Comparison of ENCODE assay signal across 9 cellular contexts in genomic region chr5:111735829-111736228, GRCh38. TPM values are rescaled to one million over a fixed set of nuclear protein-coding genes. Genes with fewer than 3 reads are reported as not detected.
A peak's percentile ranks its signal among the peaks of the same experiment; 100 is the strongest.
DNase-seq lines count a peak whose midpoint lies in the region; ATAC-seq and TF ChIP-seq lines count a peak whose summit lies in the region.
"Had no signal": no experiment of that assay in that cellular context is flagged by ENCODE, and none has a peak within 500 bp of the region (broad histone marks: within the 10 kb centered on the region; RNA-seq: fewer than 3 reads in every experiment).

No MANE protein-coding gene starts in this region.

- H3K36me3 ChIP-seq in SK-N-SH (replicated peaks in 1 of 2; ENCODE audit: control insufficient read depth in 1 of 2, insufficient read depth in 2 of 2, low read length in 1 of 2) (peaks cover 63 to 72% of the 10 kb centered on the region in 2 experiments), aorta (ENCODE audit: control insufficient read depth in 1 of 2, insufficient read depth in 2 of 2, low read length in 1 of 2) (no peaks in the 10 kb centered on the region)
- no peaks in the 10 kb centered on the region for H3K36me3 ChIP-seq in effector memory CD4-positive, alpha-beta T cell (ENCODE audit: control insufficient read depth, insufficient read depth, low read length)

- intact Hi-C loops in aorta (cut with DNase I): loop anchor here in 1 of 2 donors (5.0 to 10.0 kb wide), 3 partner anchors 51 to 406 kb away; no protein-coding TSS in a partner anchor

- H3K9ac ChIP-seq in SK-N-SH: no peak overlapping the region

- H3K9me3 ChIP-seq in SK-N-SH (no peaks in the 10 kb centered on the region), aorta (ENCODE audit: control insufficient read depth, low read length) (no peaks in the 10 kb centered on the region)
- H3K9me3 ChIP-seq in effector memory CD4-positive, alpha-beta T cell (ENCODE audit: control insufficient read depth, low read length): no peaks in the 10 kb centered on the region

- POLR2A ChIA-PET in SK-N-SH (lab: Yijun Ruan, JAX): no interaction called here

- ATAC-seq in aorta (ENCODE audit: low FRiP score): no peak

- TF ChIP-seq EP300 in SK-N-SH (IDR thresholded peaks at IDR 0.05; ENCODE audit: borderline replicate concordance in 1 of 2, low read depth in 1 of 2, low read length in 1 of 2): peak in 1 of 2 experiments; percentile 32; a peak in 1 of 4 replicates

- H3K4me1 ChIP-seq in SK-N-SH (ENCODE audit: control insufficient read depth in 1 of 2, insufficient read depth in 2 of 2, low read depth in 1 of 2, low read length in 1 of 2) (peaks cover 10 to 34% of the 10 kb centered on the region in 2 experiments), aorta (ENCODE audit: control insufficient read depth in 1 of 2, insufficient read depth in 2 of 2, low read length in 2 of 2) (peaks cover 0 to 6% of the 10 kb centered on the region in 2 donors)
- no peaks in the 10 kb centered on the region for H3K4me1 ChIP-seq in effector memory CD4-positive, alpha-beta T cell (ENCODE audit: control insufficient read depth, insufficient read depth, low read length, poor library complexity, severe bottlenecking)

- peaks cover 4% of the 10 kb centered on the region; the same call in 1 of the 2 replicates for H4K20me1 ChIP-seq in SK-N-SH (ENCODE audit: insufficient read depth)

- DNase-seq in H4 (ENCODE audit: low spot score): peak; percentile 81
- no peak for DNase-seq in SK-N-SH
- DNase-seq in glomerular visceral epithelial cell (ENCODE audit: extremely low spot score): peak; percentile 89
- peak; percentile 55 for DNase-seq in stimulated activated CD4-positive, alpha-beta T cell treated with anti-CD3 and anti-CD28 coated beads, Interleukin-1b, Interleukin-23, amount 100 ng/mL, for 48 hours
- no peak for DNase-seq in DMS114 treated with DMSO at 0.1 percent for 48 hours (lab: John Stamatoyannopoulos, UW; ENCODE audit: unreplicated experiment)
- DNase-seq in GF-D8 (lab: John Stamatoyannopoulos, UW): no peak
- no peak for DNase-seq in aorta
- no peak for DNase-seq in effector memory CD4-positive, alpha-beta T cell
- DNase-seq: NCI-H1048 had no signal

- H3K4me3 ChIP-seq in SK-N-SH (ENCODE audit: low read depth in 2 of 2, low read length in 1 of 2) (no peak overlapping the region), aorta (ENCODE audit: low read length in 2 of 2) (no peak overlapping the region)
- H3K4me3 ChIP-seq in effector memory CD4-positive, alpha-beta T cell (ENCODE audit: insufficient read depth, low read depth, low read length, poor library complexity, severe bottlenecking): no peak overlapping the region

- H3K27me3 ChIP-seq in SK-N-SH (ENCODE audit: insufficient read depth): no peaks in the 10 kb centered on the region
- no peaks in the 10 kb centered on the region for H3K27me3 ChIP-seq in aorta (ENCODE audit: control insufficient read depth in 1 of 2, insufficient read depth in 2 of 2, low read length in 1 of 2)
- H3K27me3 ChIP-seq in effector memory CD4-positive, alpha-beta T cell (replicated peaks; ENCODE audit: control insufficient read depth, insufficient read depth, low read length, poor library complexity, severe bottlenecking): no peaks in the 10 kb centered on the region

- peaks cover 42% of the 10 kb centered on the region for H3K79me2 ChIP-seq in SK-N-SH (ENCODE audit: insufficient read depth)

- H3K4me2 ChIP-seq in SK-N-SH: peak overlapping the region; percentile 23; the same call in 1 of the 2 replicates

- TF ChIP-seq RAD21 in SK-N-SH (IDR thresholded peaks at IDR 0.05; ENCODE audit: low read length): no peak

- peaks cover 26% of the 10 kb centered on the region for H3F3A ChIP-seq in SK-N-SH (replicated peaks; ENCODE audit: insufficient read depth)

- H3K27ac ChIP-seq in SK-N-SH (ENCODE audit: low read depth in 2 of 2, low read length in 1 of 2) (peak overlapping the region in 1 of 2 experiments; percentile 65; a peak in 1 of 4 replicates), aorta (ENCODE audit: low read depth in 1 of 2, low read length in 2 of 2) (no peak overlapping the region)
- no peak overlapping the region for H3K27ac ChIP-seq in effector memory CD4-positive, alpha-beta T cell (ENCODE audit: insufficient read depth, low read length, poor library complexity, severe bottlenecking)

- H2AFZ ChIP-seq in SK-N-SH (ENCODE audit: low read depth): no peak overlapping the region

- no peaks in the 10 kb centered on the region for H3K9me2 ChIP-seq in SK-N-SH

- WGBS in SK-N-SH (ENCODE audit: low lambda C conversion rate): 27% methylated on average over 4 of the region's 4 CpGs
- 37 to 48% methylated on average over 4 of the region's 4 CpGs for WGBS in aorta, 2 donors

- no peak for TF ChIP-seq CTCF in SK-N-SH (IDR thresholded peaks at IDR 0.05)

- CTCF ChIA-PET in SK-N-SH (lab: Yijun Ruan, JAX): no interaction called here

TF ChIP-seq in SK-N-SH, 30 proteins besides CTCF, POLR2A, EP300 and RAD21 (continues in another document):
- peak; percentile 48; the same call in 1 of the 2 replicates for TF ChIP-seq JUND (IDR thresholded peaks at IDR 0.05)
- no peak; the same call in 1 of the 2 replicates for TF ChIP-seq NFIC (IDR thresholded peaks at IDR 0.05; ENCODE audit: borderline replicate concordance)
- TF ChIP-seq FOSL2 (IDR thresholded peaks at IDR 0.05; ENCODE audit: borderline replicate concordance, low read depth): peak; percentile 65; the same call in 1 of the 2 replicates
- no peak for TF ChIP-seq FOXM1 (IDR thresholded peaks at IDR 0.05; ENCODE audit: low read depth)
- TF ChIP-seq RXRA (IDR thresholded peaks at IDR 0.05; ENCODE audit: borderline replicate concordance, low read depth): no peak
- no peak for TF ChIP-seq USF2 (IDR thresholded peaks at IDR 0.05; ENCODE audit: borderline replicate concordance, low read depth, low read length)
- no peak for TF ChIP-seq MXI1 (IDR thresholded peaks at IDR 0.05; ENCODE audit: low read depth, low read length)
- 0 out of 2 replicates have a peak, but pooled peaks have one; percentile 20 for TF ChIP-seq MEF2A (IDR thresholded peaks at IDR 0.05; ENCODE audit: borderline replicate concordance, low read depth)
- TF ChIP-seq TAF1 (IDR thresholded peaks at IDR 0.05; ENCODE audit: borderline replicate concordance, low read depth, low read length): no peak
- no peak for TF ChIP-seq ELF1 (IDR thresholded peaks at IDR 0.05)
- no peak for TF ChIP-seq YY1 (IDR thresholded peaks at IDR 0.05; ENCODE audit: low read depth)
- TF ChIP-seq GABPA (IDR thresholded peaks at IDR 0.05; ENCODE audit: low read depth): no peak
- no peak for TF ChIP-seq SMC3 (IDR thresholded peaks at IDR 0.05; ENCODE audit: low read depth, low read length)
- no peak for TF ChIP-seq NRF1 (IDR thresholded peaks at IDR 0.05; ENCODE audit: low read depth, low read length)
- peak; percentile 57 for TF ChIP-seq MAX (IDR thresholded peaks at IDR 0.05; ENCODE audit: low read depth)
- TF ChIP-seq REST (IDR thresholded peaks at IDR 0.05; ENCODE audit: low read depth, low read length): no peak
- TF ChIP-seq PBX3 (IDR thresholded peaks at IDR 0.05): peak; percentile 75

RNA-seq across cellular contexts. Expression of gene NREP, which starts 21.2 kb away (rescaled TPM):
- total RNA-seq in H4 (2014; rRNA removed; shearing (Covaris generic)): 157 and 187 TPM in 2 replicates
- polyA plus RNA-seq in SK-N-SH (2012; rRNA removed): 94.4 and 143 TPM in 2 replicates
- polyA plus RNA-seq in SK-N-SH (2012; cell fraction: cytosol; rRNA removed): 140 and 180 TPM in 2 replicates
- polyA plus RNA-seq in SK-N-SH (2012; cell fraction: nucleus; rRNA removed): 72.8 and 166 TPM in 2 replicates
- total RNA-seq in aorta: 10 to 100 TPM; 26.1 to 33.7 TPM
- 10 to 100 TPM in 1 of 2 donors, 1 to 10 TPM in 1; 8.3 to 18.3 TPM for polyA plus RNA-seq in aorta

Comparison
In these comparisons a context has a peak if more than half of its experiments do, and no peak if none do; other contexts are left out.
1. DNase-seq: peak in H4 (single experiment), glomerular visceral epithelial cell (single experiment) and stimulated activated CD4-positive, alpha-beta T cell treated with anti-CD3 and anti-CD28 coated beads, Interleukin-1b, Interleukin-23, amount 100 ng/mL, for 48 hours (single experiment); none in SK-N-SH (single experiment), DMS114 treated with DMSO at 0.1 percent for 48 hours (single experiment), GF-D8 (single experiment), aorta (0 of 2) and effector memory CD4-positive, alpha-beta T cell (0 of 3).